8 cellular contexts compared by ENCODE assay signal in genomic region chr12:49108958-49109404, GRCh38. TPM values are rescaled to one million over a fixed set of nuclear protein-coding genes. Genes with fewer than 3 reads are reported as not detected.
DNase-seq lines count a peak whose midpoint lies in the region; ATAC-seq and TF ChIP-seq lines count a peak whose summit lies in the region.

No MANE protein-coding gene starts in this region.

- DNase-seq in AG10803 (ENCODE audit: low read depth) (peak; percentile 52), MM.1S (no peak), cerebellar cortex (ENCODE audit: low spot score) (peak; percentile 27), mesenchymal stem cell (peak; percentile 60), cerebellar nuclear complex (lab: John Stamatoyannopoulos, UW) (no peak)

- H2BK15ac ChIP-seq in mesenchymal stem cell (ENCODE audit: low read depth, poor library complexity, severe bottlenecking), result no peak overlapping the region

- H2BK12ac ChIP-seq in mesenchymal stem cell (ENCODE audit: low read length in 2 of 2), result no peak overlapping the region

- H3F3A ChIP-seq in MM.1S (ENCODE audit: insufficient read depth, low read length), result peaks cover 4% of the 10 kb centered on the region

- no peak overlapping the region for H2BK120ac ChIP-seq in mesenchymal stem cell (ENCODE audit: low read depth, low read length)

- H3K79me1 ChIP-seq in mesenchymal stem cell (replicated peaks; ENCODE audit: low read length, poor library complexity, severe bottlenecking), result peaks cover 36% of the 10 kb centered on the region

- H3K4me3 ChIP-seq in AG10803 (ENCODE audit: low read length), result peak overlapping the region; percentile 90
- H3K4me3 ChIP-seq in MM.1S (ENCODE audit: low read length), result no peak overlapping the region
- H3K4me3 ChIP-seq in mesenchymal stem cell (ENCODE audit: insufficient read depth in 1 of 2, low read depth in 1 of 2, low read length in 2 of 2), result peak overlapping the region in 1 of 2 experiments; percentile 99
- H3K4me3 ChIP-seq in urinary bladder (ENCODE audit: low read depth, low read length), result peak overlapping the region; percentile 82

- no peak overlapping the region for H3K18ac ChIP-seq in mesenchymal stem cell (ENCODE audit: low read depth in 1 of 2, low read length in 2 of 2)

- no peak for TF ChIP-seq CTCF in AG10803 (conservative IDR thresholded peaks at IDR 0.05; ENCODE audit: low read length)
- no peak for TF ChIP-seq CTCF in MM.1S (IDR thresholded peaks at IDR 0.05; ENCODE audit: low read length)

- no peak overlapping the region for H4K8ac ChIP-seq in mesenchymal stem cell (ENCODE audit: low read length)

- H2BK5ac ChIP-seq in mesenchymal stem cell (ENCODE audit: low read depth, low read length, poor library complexity, severe bottlenecking), result no peak overlapping the region

- H3K23ac ChIP-seq in mesenchymal stem cell (ENCODE audit: low read length in 2 of 2), result no peak overlapping the region

- peak overlapping the region; percentile 48; the same call in 1 of the 2 replicates for H3K4me2 ChIP-seq in MM.1S (ENCODE audit: low read depth, low read length)
- no peak overlapping the region for H3K4me2 ChIP-seq in mesenchymal stem cell (ENCODE audit: low read length, poor library complexity, severe bottlenecking)

- H3K27ac ChIP-seq in MM.1S (ENCODE audit: low read length) (no peak overlapping the region), mesenchymal stem cell (ENCODE audit: low read length, poor library complexity, severe bottlenecking) (no peak overlapping the region), urinary bladder (ENCODE audit: low read depth) (peak overlapping the region; percentile 74)

- H3K79me2 ChIP-seq in MM.1S (ENCODE audit: low read length), result peaks cover 11% of the 10 kb centered on the region; the same call in 1 of the 2 replicates

- no peaks in the 10 kb centered on the region for H4K20me1 ChIP-seq in MM.1S (ENCODE audit: insufficient read depth, low read length)

- H2AFZ ChIP-seq in MM.1S (ENCODE audit: low read length), result no peak overlapping the region
- H2AFZ ChIP-seq in mesenchymal stem cell (ENCODE audit: low read depth, low read length), result no peak overlapping the region

- H3K27me3 ChIP-seq in MM.1S (replicated peaks; ENCODE audit: insufficient read depth, low read length) (no peaks in the 10 kb centered on the region), mesenchymal stem cell (ENCODE audit: control insufficient read depth in 1 of 2, insufficient read depth in 1 of 2, low read length in 2 of 2) (no peaks in the 10 kb centered on the region)

- H2AK5ac ChIP-seq in mesenchymal stem cell (ENCODE audit: low read length, severe bottlenecking), result no peak overlapping the region

- no peak overlapping the region for H3K14ac ChIP-seq in mesenchymal stem cell (ENCODE audit: low read length in 2 of 2)

- H3K9me3 ChIP-seq in MM.1S (replicated peaks; ENCODE audit: insufficient read depth, low read length) (no peaks in the 10 kb centered on the region), mesenchymal stem cell (ENCODE audit: control insufficient read depth, low read length) (no peaks in the 10 kb centered on the region)

- H4K91ac ChIP-seq in mesenchymal stem cell (ENCODE audit: low read length), result no peak overlapping the region

- no peaks in the 10 kb centered on the region for H3K36me3 ChIP-seq in MM.1S (replicated peaks; ENCODE audit: insufficient read depth, low read length)
- H3K36me3 ChIP-seq in mesenchymal stem cell (ENCODE audit: control insufficient read depth in 1 of 2, insufficient read depth in 2 of 2, low read depth in 1 of 2, low read length in 2 of 2), result peaks cover 25 to 29% of the 10 kb centered on the region in 2 experiments
- H3K36me3 ChIP-seq in urinary bladder (ENCODE audit: insufficient read depth), result peaks cover 3% of the 10 kb centered on the region

- H3K4me1 ChIP-seq in MM.1S (ENCODE audit: low read length) (peaks cover 9% of the 10 kb centered on the region; the same call in 1 of the 2 replicates), mesenchymal stem cell (ENCODE audit: control insufficient read depth, insufficient read depth, low read depth, low read length) (peaks cover 16% of the 10 kb centered on the region), urinary bladder (ENCODE audit: insufficient read depth) (peaks cover 3% of the 10 kb centered on the region)

- H3K9me2 ChIP-seq in MM.1S (replicated peaks; ENCODE audit: insufficient read depth, low read length), result no peaks in the 10 kb centered on the region

- ATAC-seq in GM19397 (IDR thresholded peaks at IDR 0.05; ENCODE audit: unreplicated experiment) (no peak), GM19463 (IDR thresholded peaks at IDR 0.05; ENCODE audit: unreplicated experiment) (no peak)

- 42% methylated on average over 4 of the region's 4 CpGs for WGBS in mesenchymal stem cell
- 9% methylated on average over 4 of the region's 4 CpGs for WGBS in urinary bladder

- H3K9ac ChIP-seq in MM.1S (ENCODE audit: low read length), result no peak overlapping the region
- peak overlapping the region; percentile 95 for H3K9ac ChIP-seq in mesenchymal stem cell (ENCODE audit: low read length)

- H3K4ac ChIP-seq in mesenchymal stem cell (ENCODE audit: low read depth in 1 of 2, low read length in 2 of 2), result no peak overlapping the region

RNA-seq across cellular contexts. Expression of gene LMBR1L, which starts 1.7 kb away (rescaled TPM):
- 33.9 TPM for polyA plus RNA-seq in mesenchymal stem cell (2013, experiment 1 of 2)
- 30.6 TPM for polyA plus RNA-seq in mesenchymal stem cell (2013, experiment 2 of 2)
- total RNA-seq in urinary bladder, result 52.4 TPM
- 53.9 TPM for polyA plus RNA-seq in urinary bladder

RNA-seq across cellular contexts. Expression of gene DHH, which starts 14.4 kb away (rescaled TPM):
- 0.03 TPM for polyA plus RNA-seq in mesenchymal stem cell (2013, experiment 1 of 2)
- polyA plus RNA-seq in mesenchymal stem cell (2013, experiment 2 of 2), result not detected
- total RNA-seq in urinary bladder, result 2.3 TPM
- polyA plus RNA-seq in urinary bladder, result 2.7 TPM

RNA-seq across cellular contexts. Expression of gene TUBA1B, which starts 22.2 kb away (rescaled TPM):
- 901 TPM for polyA plus RNA-seq in mesenchymal stem cell (2013, experiment 1 of 2)
- polyA plus RNA-seq in mesenchymal stem cell (2013, experiment 2 of 2), result 900 TPM
- total RNA-seq in urinary bladder, result 941 TPM
- 999 TPM for polyA plus RNA-seq in urinary bladder

RNA-seq across cellular contexts. Expression of gene RHEBL1, which starts 39.2 kb away (rescaled TPM):
- 0.83 TPM for polyA plus RNA-seq in mesenchymal stem cell (2013, experiment 1 of 2)
- 0.86 TPM for polyA plus RNA-seq in mesenchymal stem cell (2013, experiment 2 of 2)
- total RNA-seq in urinary bladder, result not detected
- polyA plus RNA-seq in urinary bladder, result 0.68 TPM

RNA-seq across cellular contexts. Expression of gene KMT2D, which starts 48.4 kb away (rescaled TPM):
- 14.1 TPM for polyA plus RNA-seq in mesenchymal stem cell (2013, experiment 1 of 2)
- 11.6 TPM for polyA plus RNA-seq in mesenchymal stem cell (2013, experiment 2 of 2)
- total RNA-seq in urinary bladder, result 30.5 TPM
- 22.0 TPM for polyA plus RNA-seq in urinary bladder

Comparison
In these comparisons a context has a peak if more than half of its experiments do, and no peak if none do; other contexts are left out.
1. DNase-seq: peak in AG10803 (single experiment), cerebellar cortex (single experiment) and mesenchymal stem cell (single experiment); none in MM.1S (single experiment) and cerebellar nuclear complex (0 of 2).